Comparison of ENCODE assay signal across 29 cellular contexts in the genomic region with DNA sequence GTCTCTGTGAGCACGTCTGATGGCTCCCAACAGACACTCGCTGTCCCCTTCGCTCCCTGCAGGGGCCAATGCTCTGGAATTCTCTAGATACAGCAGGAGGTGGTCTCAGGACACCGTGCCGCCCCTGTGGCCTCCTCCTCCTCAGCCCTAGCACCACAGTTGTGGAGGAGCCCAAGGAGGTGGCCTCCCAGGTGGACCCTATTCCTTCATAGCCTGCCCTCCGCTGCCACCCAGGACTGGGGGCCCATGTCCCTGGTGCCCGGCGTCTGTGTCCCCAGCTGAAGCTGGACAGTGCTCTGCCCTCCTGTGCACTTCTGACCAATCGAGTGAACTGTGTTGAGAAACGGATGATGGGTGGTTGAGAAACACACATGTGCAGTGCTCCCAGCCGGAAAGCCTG.
"Had no signal": no experiment of that assay in that cellular context is flagged by ENCODE, and none has a peak within 500 bp of the region (broad histone marks: within the 10 kb centered on the region; RNA-seq: fewer than 3 reads in every experiment).

No MANE protein-coding gene starts in this region.

- H3K4me3 ChIP-seq: coronary artery, dorsolateral prefrontal cortex, esophagus muscularis mucosa, gastrocnemius medialis, heart left ventricle had no signal

- H3K27me3 ChIP-seq: foreskin keratinocyte had no signal

- H3K9me3 ChIP-seq: gastrocnemius medialis had no signal

- ATAC-seq: activated CD4-positive, alpha-beta T cell treated with anti-CD3 and anti-CD28 coated beads for 36 hours; activated CD8-positive, alpha-beta memory T cell treated with anti-CD3 and anti-CD28 coated beads, Interleukin-2, amount 10 ng/mL, durations not matched to agents 7 days and 5 days; activated CD8-positive, alpha-beta T cell treated with anti-CD3 and anti-CD28 coated beads, Interleukin-2, amount 10 ng/mL, durations not matched to agents 7 days and 5 days; activated T-helper 17 cell treated with anti-CD3 and anti-CD28 coated beads, Interleukin-2, amount 50 U/mL, for 72 hours; foreskin keratinocyte; gastrocnemius medialis had no signal

- H3K4me3 Mint-ChIP-seq: activated CD4-positive, alpha-beta memory T cell treated with anti-CD3 and anti-CD28 coated beads for 36 hours; activated CD4-positive, alpha-beta T cell treated with anti-CD3 and anti-CD28 coated beads for 36 hours; activated CD4-positive, alpha-beta T cell treated with anti-CD3 and anti-CD28 coated beads, Interleukin-2, amount 10 ng/mL, durations not matched to agents 24 days and 14 days; activated CD8-positive, alpha-beta memory T cell treated with anti-CD3 and anti-CD28 coated beads, Interleukin-2, amount 10 ng/mL, durations not matched to agents 7 days and 5 days; activated CD8-positive, alpha-beta T cell treated with anti-CD3 and anti-CD28 coated beads, Interleukin-2, amount 10 ng/mL, durations not matched to agents 7 days and 5 days; activated naive CD8-positive, alpha-beta T cell; activated T-helper 17 cell treated with anti-CD3 and anti-CD28 coated beads, Interleukin-2, amount 50 U/mL, for 72 hours; dendritic cell treated with granulocyte-macrophage colony-stimulating factor and Interleukin-4, amounts not matched to agents 40 ng/mL and 50 ng/mL, for 4 days had no signal

- H3K4me1 Mint-ChIP-seq: activated CD4-positive, alpha-beta T cell treated with anti-CD3 and anti-CD28 coated beads for 36 hours; activated CD4-positive, alpha-beta T cell treated with anti-CD3 and anti-CD28 coated beads, Interleukin-2, amount 10 ng/mL, durations not matched to agents 24 days and 14 days; activated CD8-positive, alpha-beta memory T cell treated with anti-CD3 and anti-CD28 coated beads, Interleukin-2, amount 10 ng/mL, durations not matched to agents 7 days and 5 days; activated T-helper 17 cell treated with anti-CD3 and anti-CD28 coated beads, Interleukin-2, amount 50 U/mL, for 72 hours had no signal

- H3K36me3 Mint-ChIP-seq: activated CD4-positive, alpha-beta memory T cell treated with anti-CD3 and anti-CD28 coated beads for 36 hours; activated CD8-positive, alpha-beta memory T cell treated with anti-CD3 and anti-CD28 coated beads, Interleukin-2, amount 10 ng/mL, durations not matched to agents 7 days and 5 days; activated naive CD8-positive, alpha-beta T cell had no signal

- H3K4me1 ChIP-seq: foreskin keratinocyte, gastrocnemius medialis had no signal

- H3K9me3 Mint-ChIP-seq: activated CD4-positive, alpha-beta memory T cell treated with anti-CD3 and anti-CD28 coated beads for 36 hours; activated CD4-positive, alpha-beta T cell treated with anti-CD3 and anti-CD28 coated beads, Interleukin-2, amount 10 ng/mL, durations not matched to agents 24 days and 14 days; activated T-helper 17 cell treated with anti-CD3 and anti-CD28 coated beads, Interleukin-2, amount 50 U/mL, for 72 hours; dendritic cell treated with granulocyte-macrophage colony-stimulating factor and Interleukin-4, amounts not matched to agents 40 ng/mL and 50 ng/mL, for 4 days had no signal

- H3K27ac Mint-ChIP-seq: activated CD4-positive, alpha-beta memory T cell treated with anti-CD3 and anti-CD28 coated beads for 36 hours; activated CD4-positive, alpha-beta T cell treated with anti-CD3 and anti-CD28 coated beads for 36 hours; activated CD4-positive, alpha-beta T cell treated with anti-CD3 and anti-CD28 coated beads, Interleukin-2, amount 10 ng/mL, durations not matched to agents 24 days and 14 days; activated CD8-positive, alpha-beta memory T cell treated with anti-CD3 and anti-CD28 coated beads, Interleukin-2, amount 10 ng/mL, durations not matched to agents 7 days and 5 days; activated CD8-positive, alpha-beta T cell treated with anti-CD3 and anti-CD28 coated beads, Interleukin-2, amount 10 ng/mL, durations not matched to agents 7 days and 5 days; activated naive CD8-positive, alpha-beta T cell; activated T-helper 17 cell treated with anti-CD3 and anti-CD28 coated beads, Interleukin-2, amount 50 U/mL, for 72 hours; dendritic cell treated with granulocyte-macrophage colony-stimulating factor and Interleukin-4, amounts not matched to agents 40 ng/mL and 50 ng/mL, for 4 days had no signal

- H3K27ac ChIP-seq: esophagus muscularis mucosa, foreskin keratinocyte, gastrocnemius medialis, heart left ventricle had no signal

- DNase-seq: activated CD4-positive, alpha-beta memory T cell treated with anti-CD3 and anti-CD28 coated beads for 36 hours; activated CD4-positive, alpha-beta T cell treated with anti-CD3 and anti-CD28 coated beads for 36 hours; activated CD4-positive, alpha-beta T cell treated with anti-CD3 and anti-CD28 coated beads, Interleukin-2, amount 10 ng/mL, durations not matched to agents 24 days and 14 days; activated CD4-positive, CD25-positive, alpha-beta regulatory T cell; activated CD4-positive, CD25-positive, alpha-beta regulatory T cell treated with anti-CD3 and anti-CD28 coated beads, Interleukin-2, amount 50 U/mL, for 72 hours; activated CD8-positive, alpha-beta memory T cell treated with anti-CD3 and anti-CD28 coated beads, Interleukin-2, amount 10 ng/mL, durations not matched to agents 7 days and 5 days; activated CD8-positive, alpha-beta memory T cell treated with anti-CD3 and anti-CD28 coated beads, Interleukin-2, amount 50 U/mL, for 4 hours; activated CD8-positive, alpha-beta T cell treated with anti-CD3 and anti-CD28 coated beads, Interleukin-2, amount 10 ng/mL, durations not matched to agents 7 days and 5 days; activated effector memory CD4-positive, alpha-beta T cell treated with Interleukin-2 at 50 U/mL for 16 hours; activated gamma-delta T cell treated with Interleukin-2 at 50 U/mL for 16 hours; activated naive CD4-positive, alpha-beta T cell treated with anti-CD3 and anti-CD28 coated beads, Interleukin-2, amount 50 U/mL, for 16 hours; activated naive CD4-positive, alpha-beta T cell treated with Interleukin-2 at 50 U/mL for 16 hours; activated T-cell treated with anti-CD3 and anti-CD28 coated beads, Interleukin-2, amount 50 U/mL, for 1 hour; amniotic stem cell; central memory CD4-positive, alpha-beta T cell; cerebellar nuclear complex; effector memory CD4-positive, alpha-beta T cell; erythroblast; foreskin keratinocyte; gastrocnemius medialis; glutamatergic neuron; heart left ventricle; T-helper 2 cell had no signal

- H3K36me3 ChIP-seq: esophagus muscularis mucosa, gastrocnemius medialis, heart left ventricle had no signal

- H3K27me3 Mint-ChIP-seq: activated CD4-positive, alpha-beta T cell treated with anti-CD3 and anti-CD28 coated beads, Interleukin-2, amount 10 ng/mL, durations not matched to agents 24 days and 14 days; activated CD8-positive, alpha-beta memory T cell treated with anti-CD3 and anti-CD28 coated beads, Interleukin-2, amount 10 ng/mL, durations not matched to agents 7 days and 5 days; dendritic cell treated with granulocyte-macrophage colony-stimulating factor and Interleukin-4, amounts not matched to agents 40 ng/mL and 50 ng/mL, for 4 days had no signal
